Comparison of ENCODE assay signal across 35 cellular contexts in the genomic region with DNA sequence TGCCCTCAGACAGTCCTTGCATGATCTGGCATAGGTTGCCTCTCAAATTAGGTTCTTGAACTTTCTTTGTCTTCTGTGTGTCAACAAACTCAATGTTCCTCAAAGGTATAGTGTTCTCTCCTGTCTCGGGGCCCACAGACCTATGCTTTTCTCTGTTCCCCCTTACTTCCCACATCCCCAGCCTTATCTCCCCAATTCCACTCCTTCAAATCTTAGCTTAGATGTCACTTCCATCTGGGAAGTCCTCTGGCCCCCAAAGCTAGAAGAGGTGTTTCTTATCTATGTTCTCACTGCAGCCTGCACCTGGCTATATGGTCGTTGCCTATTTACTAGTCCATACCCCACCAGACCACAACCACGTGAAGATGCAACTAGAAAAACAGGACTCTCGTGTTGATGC.
"Had no signal": no experiment of that assay in that cellular context is flagged by ENCODE, and none has a peak within 500 bp of the region (broad histone marks: within the 10 kb centered on the region; RNA-seq: fewer than 3 reads in every experiment).

No MANE protein-coding gene starts in this region.

- DNase-seq: Karpas-422, Kasumi-1, KG1, MG63, MM.1S, MV-4-11, NCI-H1048, NCI-H1092, NCI-H1092 treated with DMSO at 0.1 percent for 48 hours, NCI-H1105, NCI-H1105 treated with DMSO at 0.1 percent for 48 hours, NCI-H1417, NCI-H1417 treated with DMSO at 0.1 percent for 48 hours, NCI-H1436, NCI-H1436 treated with DMSO at 0.1 percent for 48 hours, NCI-H146, NCI-H1694, NCI-H1694 treated with DMSO at 0.1 percent for 48 hours, NCI-H187, NCI-H187 treated with DMSO at 0.1 percent for 48 hours, NCI-H1930, NCI-H2029, NCI-H2029 treated with DMSO at 0.1 percent for 48 hours, NCI-H2081, NCI-H2081 treated with DMSO at 0.1 percent for 48 hours, NCI-H2107, NCI-H2171, NCI-H2171 treated with DMSO at 0.1 percent for 48 hours, NCI-H2227 treated with DMSO at 0.1 percent for 48 hours, NCI-H226, NCI-H345, NCI-H446, NCI-H446 treated with DMSO at 0.1 percent for 48 hours, NCI-H510A had no signal

- H3K4me3 ChIP-seq: MG63 had no signal

- H3K27ac ChIP-seq: KMS-11 had no signal

- H3K27me3 ChIP-seq: MG63 had no signal

- H3K36me3 ChIP-seq: MG63 had no signal

- H3K9me3 ChIP-seq: MG63 had no signal
